In genomic region chr2:155815851-155816250, GRCh38 we compare ENCODE assay signal across 9 cellular contexts.
DNase-seq lines count a peak whose midpoint lies in the region; ATAC-seq and TF ChIP-seq lines count a peak whose summit lies in the region.
"Had no signal": no experiment of that assay in that cellular context is flagged by ENCODE, and none has a peak within 500 bp of the region (broad histone marks: within the 10 kb centered on the region; RNA-seq: fewer than 3 reads in every experiment).

No MANE protein-coding gene starts in this region.

- in situ Hi-C loops in GM23248 (cut with MboI): no loop called here

- no peaks in the 10 kb centered on the region for H3K36me3 Mint-ChIP-seq in activated CD4-positive, alpha-beta T cell treated with anti-CD3 and anti-CD28 coated beads, Interleukin-2, amount 10 ng/mL, durations not matched to agents 24 days and 14 days (ENCODE audit: low read depth)

- TF ChIP-seq EP300 in Ishikawa (IDR thresholded peaks at IDR 0.05; ENCODE audit: borderline replicate concordance): no peak

- H3K27ac Mint-ChIP-seq in activated CD4-positive, alpha-beta T cell treated with anti-CD3 and anti-CD28 coated beads, Interleukin-2, amount 10 ng/mL, durations not matched to agents 24 days and 14 days: no peak overlapping the region

- no peak overlapping the region for H3K4me2 ChIP-seq in GM23248 (ENCODE audit: unreplicated experiment)

- no peaks in the 10 kb centered on the region for H3F3A ChIP-seq in GM23248 (ENCODE audit: insufficient read depth)

- no peaks in the 10 kb centered on the region for H3K9me3 Mint-ChIP-seq in activated CD4-positive, alpha-beta T cell treated with anti-CD3 and anti-CD28 coated beads, Interleukin-2, amount 10 ng/mL, durations not matched to agents 24 days and 14 days

- H3K79me2 ChIP-seq in GM23248 (ENCODE audit: insufficient read depth): no peaks in the 10 kb centered on the region

- H3K27me3 ChIP-seq in GM23248 (replicated peaks; ENCODE audit: insufficient read depth) (no peaks in the 10 kb centered on the region), right lobe of liver (no peaks in the 10 kb centered on the region)

- H3K4me1 Mint-ChIP-seq in activated CD4-positive, alpha-beta T cell treated with anti-CD3 and anti-CD28 coated beads, Interleukin-2, amount 10 ng/mL, durations not matched to agents 24 days and 14 days: no peaks in the 10 kb centered on the region

- no peak overlapping the region for H3K9ac ChIP-seq in GM23248

- no peak overlapping the region for H3K4me3 Mint-ChIP-seq in activated CD4-positive, alpha-beta T cell treated with anti-CD3 and anti-CD28 coated beads, Interleukin-2, amount 10 ng/mL, durations not matched to agents 24 days and 14 days

- no peaks in the 10 kb centered on the region for H3K9me2 ChIP-seq in GM23248 (ENCODE audit: insufficient read depth)

- H3K4me1 ChIP-seq in GM23248 (ENCODE audit: insufficient read depth) (no peaks in the 10 kb centered on the region), right lobe of liver (no peaks in the 10 kb centered on the region)

- no peak overlapping the region for H2AFZ ChIP-seq in GM23248

- H3K27ac ChIP-seq in GM23248 (no peak overlapping the region), right lobe of liver (no peak overlapping the region)

- H3K9me3 ChIP-seq in GM23248 (ENCODE audit: low read depth): no peaks in the 10 kb centered on the region
- no peaks in the 10 kb centered on the region for H3K9me3 ChIP-seq in right lobe of liver

- H3K4me3 ChIP-seq in GM23248 (no peak overlapping the region), right lobe of liver (no peak overlapping the region)
- H3K4me3 ChIP-seq: lung had no signal

- TF ChIP-seq CTCF in right lobe of liver (IDR thresholded peaks at IDR 0.05): peak; percentile 8 to 37 (median 12)

- TF ChIP-seq POLR2A in GM18505 (IDR thresholded peaks at IDR 0.05; ENCODE audit: borderline replicate concordance, extremely low read depth, insufficient read depth, insufficient read length): no peak
- TF ChIP-seq POLR2A in right lobe of liver (IDR thresholded peaks at IDR 0.05): no peak

- H3K36me3 ChIP-seq in GM23248 (ENCODE audit: low read depth): no peaks in the 10 kb centered on the region
- H3K36me3 ChIP-seq in right lobe of liver: no peaks in the 10 kb centered on the region

- peak; percentile 0 for DNase-seq in GM23248
- DNase-seq in UCSD-AML1 (lab: John Stamatoyannopoulos, UW; ENCODE audit: unreplicated experiment): peak; percentile 11
- peak in 1 of 3 donors; percentile 43 for DNase-seq in right lobe of liver
- DNase-seq in NCI-H345 treated with DMSO at 0.1 percent for 48 hours (lab: John Stamatoyannopoulos, UW; ENCODE audit: unreplicated experiment): no peak
- DNase-seq in activated CD4-positive, alpha-beta T cell treated with anti-CD3 and anti-CD28 coated beads, Interleukin-2, amount 10 ng/mL, durations not matched to agents 24 days and 14 days: no peak
- DNase-seq in stimulated activated naive CD4-positive, alpha-beta T cell treated with Interleukin-2 at 50 U/mL for 16 hours (lab: John Stamatoyannopoulos, UW): no peak

- intact Hi-C loops in right lobe of liver (cut with DNase I): no loop called here
- intact Hi-C loops in activated CD4-positive, alpha-beta T cell treated with anti-CD3 and anti-CD28 coated beads, Interleukin-2, amount 10 ng/mL, durations not matched to agents 24 days and 14 days (cut with micrococcal nuclease): no loop called here

- TF ChIP-seq RAD21 in Ishikawa (IDR thresholded peaks at IDR 0.05; ENCODE audit: low read depth): peak; percentile 76

- ATAC-seq in GM18505 (IDR thresholded peaks at IDR 0.05; ENCODE audit: unreplicated experiment) (peak; percentile 94), right lobe of liver (peak; percentile 38 to 95 (median 60))

- H3K27me3 Mint-ChIP-seq in activated CD4-positive, alpha-beta T cell treated with anti-CD3 and anti-CD28 coated beads, Interleukin-2, amount 10 ng/mL, durations not matched to agents 24 days and 14 days: no peaks in the 10 kb centered on the region

- no peaks in the 10 kb centered on the region for H4K20me1 ChIP-seq in GM23248 (ENCODE audit: insufficient read depth)

TF ChIP-seq in Ishikawa, 13 proteins besides CTCF, POLR2A, EP300 and RAD21:
- TF ChIP-seq CREB1 (IDR thresholded peaks at IDR 0.05; ENCODE audit: low read depth) (no peak), TAF1 (IDR thresholded peaks at IDR 0.05; ENCODE audit: low read depth) (no peak), FOXM1 (IDR thresholded peaks at IDR 0.05; ENCODE audit: borderline replicate concordance, low read depth) (no peak), EGR1 (IDR thresholded peaks at IDR 0.05) (no peak), CEBPB (IDR thresholded peaks at IDR 0.05) (peak; percentile 70), USF1 (IDR thresholded peaks at IDR 0.05) (no peak)

Comparison
In these comparisons a context has a peak if more than half of its experiments do, and no peak if none do; other contexts are left out.
1. DNase-seq: peak in GM23248 (single experiment) and UCSD-AML1 (single experiment); none in NCI-H345 treated with DMSO at 0.1 percent for 48 hours (single experiment), activated CD4-positive, alpha-beta T cell treated with anti-CD3 and anti-CD28 coated beads, Interleukin-2, amount 10 ng/mL, durations not matched to agents 24 days and 14 days (single experiment) and stimulated activated naive CD4-positive, alpha-beta T cell treated with Interleukin-2 at 50 U/mL for 16 hours (single experiment).